In genomic region chr4:117654064-117654463, GRCh38 we compare ENCODE assay signal across 26 cellular contexts.
"Had no signal": no experiment of that assay in that cellular context is flagged by ENCODE, and none has a peak within 500 bp of the region (broad histone marks: within the 10 kb centered on the region; RNA-seq: fewer than 3 reads in every experiment).

No MANE protein-coding gene starts in this region.

- H3K9me3 ChIP-seq: pancreas, prostate gland, right lobe of liver, testis, thyroid gland, upper lobe of right lung had no signal

- DNase-seq: head of caudate nucleus; hippocampal formation; left lung; mesendoderm; naive thymus-derived CD4-positive, alpha-beta T cell; nucleus accumbens; pancreas; posterior cingulate gyrus; right lobe of liver; stimulated activated CD4-positive, alpha-beta T cell treated with anti-CD3 and anti-CD28 coated beads, Interleukin-12 subunit alpha, Interleukin-12 subunit beta, amount 100 ng/mL, for 4 hours; stimulated activated CD4-positive, alpha-beta T cell treated with anti-CD3 and anti-CD28 coated beads, Interleukin-15, amount 100 ng/mL, for 24 hours; stimulated activated CD4-positive, alpha-beta T cell treated with anti-CD3 and anti-CD28 coated beads, Interleukin-2, amount 100 ng/mL, for 24 hours; stimulated activated CD4-positive, alpha-beta T cell treated with anti-CD3 and anti-CD28 coated beads, Interleukin-4, amount 100 ng/mL, for 1 hour; stimulated activated naive B cell treated with anti-CD40 and anti-IgM and Interleukin-4, amounts not matched to agents 10 μg/mL and 1 μg/mL and 100 μg/mL, for 72 hours; stimulated activated naive CD8-positive, alpha-beta T cell treated with anti-CD3 and anti-CD28 coated beads, Interleukin-15, Interleukin-2, amounts not matched to agents 100 U/mL and 50 U/mL, for 24 hours; stomach; testis; thyroid gland; trophoblast cell; upper lobe of right lung had no signal

- H3K36me3 ChIP-seq: left lung, pancreas, prostate gland, right lobe of liver, stomach, thyroid gland, upper lobe of right lung had no signal

- H3K27ac Mint-ChIP-seq: mesothelial cell of epicardium; naive thymus-derived CD4-positive, alpha-beta T cell; nephron; stimulated activated naive B cell treated with anti-CD40 and anti-IgM and Interleukin-4, amounts not matched to agents 10 μg/mL and 1 μg/mL and 100 μg/mL, for 72 hours had no signal

- H3K27me3 ChIP-seq: left lung, pancreas, right lobe of liver, stomach, testis, thyroid gland, upper lobe of right lung had no signal

- H3K27ac ChIP-seq: left lung, pancreas, prostate gland, right lobe of liver, stomach, testis, thyroid gland, upper lobe of right lung had no signal

- H3K36me3 Mint-ChIP-seq: mesothelial cell of epicardium; naive thymus-derived CD4-positive, alpha-beta T cell; stimulated activated naive B cell treated with anti-CD40 and anti-IgM and Interleukin-4, amounts not matched to agents 10 μg/mL and 1 μg/mL and 100 μg/mL, for 72 hours had no signal

- H3K4me2 ChIP-seq: smooth muscle cell had no signal

- H3K4me3 ChIP-seq: left lung, lung, pancreas, prostate gland, right lobe of liver, smooth muscle cell, stomach, testis, thyroid gland, upper lobe of right lung had no signal

- H3K4me1 ChIP-seq: left lung, pancreas, prostate gland, right lobe of liver, stomach, testis, thyroid gland, upper lobe of right lung had no signal

- ATAC-seq: left lung; naive thymus-derived CD4-positive, alpha-beta T cell; pancreas; right lobe of liver; stimulated activated naive B cell treated with anti-CD40 and anti-IgM and Interleukin-4, amounts not matched to agents 10 μg/mL and 1 μg/mL and 100 μg/mL, for 72 hours; stimulated activated naive CD8-positive, alpha-beta T cell treated with anti-CD3 and anti-CD28 coated beads, Interleukin-15, Interleukin-2, amounts not matched to agents 100 U/mL and 50 U/mL, for 24 hours; upper lobe of right lung had no signal

- H3K4me1 Mint-ChIP-seq: mesothelial cell of epicardium; naive thymus-derived CD4-positive, alpha-beta T cell; nephron; neural crest cell; stimulated activated naive B cell treated with anti-CD40 and anti-IgM and Interleukin-4, amounts not matched to agents 10 μg/mL and 1 μg/mL and 100 μg/mL, for 72 hours had no signal

- H3K4me3 Mint-ChIP-seq: mesothelial cell of epicardium; naive thymus-derived CD4-positive, alpha-beta T cell; nephron; neural crest cell; stimulated activated naive B cell treated with anti-CD40 and anti-IgM and Interleukin-4, amounts not matched to agents 10 μg/mL and 1 μg/mL and 100 μg/mL, for 72 hours had no signal

- H3K27me3 Mint-ChIP-seq: stimulated activated naive B cell treated with anti-CD40 and anti-IgM and Interleukin-4, amounts not matched to agents 10 μg/mL and 1 μg/mL and 100 μg/mL, for 72 hours had no signal
